10 cellular contexts compared by ENCODE assay signal in the genomic region with DNA sequence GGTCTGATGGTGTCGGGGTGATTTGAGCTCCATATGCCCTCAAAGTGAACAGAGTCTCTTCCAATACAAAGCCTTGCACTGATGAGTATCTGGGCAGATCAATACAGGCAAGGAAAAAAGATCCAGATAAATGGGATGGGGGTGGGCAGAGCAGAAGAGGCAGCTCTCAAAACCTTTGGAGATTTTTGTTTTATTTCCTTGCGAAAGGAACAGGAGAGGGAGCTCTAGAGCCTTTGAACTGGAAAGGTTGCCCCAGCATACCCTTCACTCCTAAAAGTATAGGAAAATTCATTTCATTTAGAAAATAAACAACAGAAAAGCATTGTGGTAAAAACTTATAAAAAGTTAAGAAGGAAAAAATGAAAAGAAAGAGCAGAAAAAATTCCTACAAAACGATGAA. TPM values are rescaled to one million over a fixed set of nuclear protein-coding genes. Genes with fewer than 3 reads are reported as not detected.
DNase-seq lines count a peak whose midpoint lies in the region; ATAC-seq and TF ChIP-seq lines count a peak whose summit lies in the region.
"Had no signal": no experiment of that assay in that cellular context is flagged by ENCODE, and none has a peak within 500 bp of the region (broad histone marks: within the 10 kb centered on the region; RNA-seq: fewer than 3 reads in every experiment).

No MANE protein-coding gene starts in this region.

- no peak overlapping the region for H3K9ac ChIP-seq in SU-DHL-6 (ENCODE audit: low read length)

- no peaks in the 10 kb centered on the region for H3K36me3 ChIP-seq in SU-DHL-6 (ENCODE audit: low read length)
- H3K36me3 ChIP-seq: SJSA1 had no signal

- intact Hi-C loops in CD14-positive monocyte (cut with micrococcal nuclease) = loop anchor here (1.0 to 5.0 kb wide), 3 partner anchors 26 to 133 kb away; no protein-coding TSS in a partner anchor

- H3K9me3 Mint-ChIP-seq in CD14-positive monocyte = peaks cover 0 to 14% (median 4%) of the 10 kb centered on the region in 7 donors

- no peak overlapping the region for H2AFZ ChIP-seq in SU-DHL-6 (ENCODE audit: low read depth, low read length, severe bottlenecking)

- no peak overlapping the region for H3K4me3 Mint-ChIP-seq in CD14-positive monocyte

- no peak for ATAC-seq in HG03521 (IDR thresholded peaks at IDR 0.05; ENCODE audit: unreplicated experiment)

- H3K27me3 Mint-ChIP-seq in CD14-positive monocyte (ENCODE audit: low read depth in 3 of 3) = peaks cover 22 to 30% (median 24%) of the 10 kb centered on the region in 3 donors

- no peaks in the 10 kb centered on the region for H3K9me2 ChIP-seq in SU-DHL-6 (replicated peaks; ENCODE audit: insufficient read depth, low read length)

- peaks cover 6% of the 10 kb centered on the region for H3K4me1 Mint-ChIP-seq in CD14-positive monocyte

- H3K27me3 ChIP-seq in SU-DHL-6 (ENCODE audit: low read length) = no peaks in the 10 kb centered on the region

- H3K9me3 ChIP-seq in SU-DHL-6 (ENCODE audit: insufficient read depth, low read length) = no peaks in the 10 kb centered on the region
- H3K9me3 ChIP-seq: SJSA1 had no signal

- H3K4me3 ChIP-seq in HFF-Myc (replicated peaks; ENCODE audit: low read depth, low read length) = no peak overlapping the region
- H3K4me3 ChIP-seq in SU-DHL-6 (ENCODE audit: insufficient read depth, low read length, poor library complexity, severe bottlenecking) = no peak overlapping the region
- H3K4me3 ChIP-seq: SJSA1 had no signal

- H4K20me1 ChIP-seq in SU-DHL-6 (ENCODE audit: low read depth, low read length) = no peaks in the 10 kb centered on the region

- no peak overlapping the region for H3K27ac ChIP-seq in SU-DHL-6 (ENCODE audit: low read depth, low read length)
- H3K27ac ChIP-seq: SJSA1 had no signal

- H3K27ac Mint-ChIP-seq in CD14-positive monocyte = peak overlapping the region in 1 of 7 donors; percentile 33

- TF ChIP-seq CTCF in CD14-positive monocyte (IDR thresholded peaks at IDR 0.05) (peak; percentile 78), HFF-Myc (IDR thresholded peaks at IDR 0.05; ENCODE audit: low read depth, low read length, missing control alignments) (peak; percentile 32), SU-DHL-6 (IDR thresholded peaks at IDR 0.05; ENCODE audit: insufficient read depth, low read length, poor library complexity, severe bottlenecking) (peak; percentile 21)

- no peak overlapping the region for H3K4me2 ChIP-seq in SU-DHL-6 (ENCODE audit: low read depth, low read length, poor library complexity, severe bottlenecking)

- H3K79me2 ChIP-seq in SU-DHL-6 (ENCODE audit: insufficient read depth, low read length) = no peaks in the 10 kb centered on the region

- peaks cover 4 to 5% of the 10 kb centered on the region in 2 donors for H3K36me3 Mint-ChIP-seq in CD14-positive monocyte

- no peak for DNase-seq in CD14-positive monocyte (ENCODE audit: low spot score)
- no peak for DNase-seq in HFF-Myc (ENCODE audit: extremely low read depth, low read depth)
- peak; percentile 24 for DNase-seq in iris pigment epithelial cell (ENCODE audit: low read depth)
- DNase-seq in iPS-NIHi11 (ENCODE audit: low spot score) = no peak
- no peak for DNase-seq in stimulated activated CD4-positive, alpha-beta T cell treated with anti-CD3 and anti-CD28 coated beads, Interleukin-4, amount 100 ng/mL, for 24 hours
- no peak for DNase-seq in epidermal melanocyte (ENCODE audit: insufficient read length, low spot score)
- DNase-seq: stimulated activated CD4-positive, alpha-beta T cell treated with anti-CD3 and anti-CD28 coated beads, Interleukin-2, amount 100 ng/mL, for 24 hours had no signal

- no peaks in the 10 kb centered on the region for H3F3A ChIP-seq in SU-DHL-6 (ENCODE audit: insufficient read depth)

RNA-seq across cellular contexts. Expression of a gene that starts 31.4 kb away (rescaled TPM):
- not detected for polyA plus RNA-seq in CD14-positive monocyte

Comparison
In these comparisons a context has a peak if more than half of its experiments do, and no peak if none do; other contexts are left out.
1. CTCF ChIP-seq: peak in every context shown above with its lines; median percentile 78 in CD14-positive monocyte; 32 in HFF-Myc; 21 in SU-DHL-6.